1 cellular context compared by ENCODE assay signal in the genomic region with DNA sequence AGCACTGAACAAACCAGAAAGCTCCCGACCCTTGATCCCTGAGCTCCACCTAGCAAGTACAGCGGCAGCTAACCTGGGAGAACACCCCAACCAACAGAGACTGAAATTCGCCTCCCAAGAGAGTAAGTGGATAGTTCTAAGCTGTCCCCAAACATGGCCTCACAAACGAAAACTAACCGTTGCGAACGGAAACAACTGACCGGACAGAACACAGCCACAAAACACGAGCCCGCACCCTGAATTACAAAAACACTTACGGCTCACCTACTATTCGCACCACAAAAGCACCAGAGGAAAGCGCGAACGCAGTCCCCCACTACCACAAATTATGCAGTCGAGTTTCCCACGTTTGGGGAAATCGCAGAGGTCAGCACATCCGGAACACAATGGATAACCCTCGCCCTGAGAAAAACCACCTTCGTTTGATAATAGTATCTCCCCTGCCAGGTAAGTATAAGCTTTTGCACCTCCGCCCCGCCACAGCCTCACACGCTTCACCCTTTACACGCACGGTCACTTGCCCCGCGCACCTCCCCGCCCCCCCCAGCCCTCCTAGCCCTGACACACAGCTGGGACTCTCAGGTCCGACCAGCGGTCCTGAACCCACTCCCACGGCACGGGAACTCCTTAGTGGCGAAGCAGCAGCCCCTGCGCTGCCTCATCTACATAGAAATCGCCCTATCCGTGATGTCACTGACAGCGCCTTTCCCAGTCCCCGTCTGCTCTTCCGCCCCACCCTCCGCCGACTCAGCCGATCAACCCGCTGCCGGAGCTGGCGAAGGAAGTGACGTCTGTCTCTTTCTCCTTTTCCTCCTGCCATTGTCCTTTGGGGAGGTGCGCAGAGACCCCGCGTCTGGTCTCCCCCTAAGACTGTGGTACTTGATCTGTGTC.
A peak's percentile ranks its signal among the peaks of the same experiment; 100 is the strongest.
TF ChIP-seq lines count a peak whose summit lies in the region.
"Not testable (repeated sequence)": the region's sequence is repeated elsewhere in the genome, so short reads cannot be mapped to it uniquely, and the experiment has no call there.

No MANE protein-coding gene starts in this region.

TF ChIP-seq in K562, 482 proteins besides CTCF, POLR2A, EP300 and RAD21 (continued from another document and continues in another):
- TF ChIP-seq, protein P1, sequence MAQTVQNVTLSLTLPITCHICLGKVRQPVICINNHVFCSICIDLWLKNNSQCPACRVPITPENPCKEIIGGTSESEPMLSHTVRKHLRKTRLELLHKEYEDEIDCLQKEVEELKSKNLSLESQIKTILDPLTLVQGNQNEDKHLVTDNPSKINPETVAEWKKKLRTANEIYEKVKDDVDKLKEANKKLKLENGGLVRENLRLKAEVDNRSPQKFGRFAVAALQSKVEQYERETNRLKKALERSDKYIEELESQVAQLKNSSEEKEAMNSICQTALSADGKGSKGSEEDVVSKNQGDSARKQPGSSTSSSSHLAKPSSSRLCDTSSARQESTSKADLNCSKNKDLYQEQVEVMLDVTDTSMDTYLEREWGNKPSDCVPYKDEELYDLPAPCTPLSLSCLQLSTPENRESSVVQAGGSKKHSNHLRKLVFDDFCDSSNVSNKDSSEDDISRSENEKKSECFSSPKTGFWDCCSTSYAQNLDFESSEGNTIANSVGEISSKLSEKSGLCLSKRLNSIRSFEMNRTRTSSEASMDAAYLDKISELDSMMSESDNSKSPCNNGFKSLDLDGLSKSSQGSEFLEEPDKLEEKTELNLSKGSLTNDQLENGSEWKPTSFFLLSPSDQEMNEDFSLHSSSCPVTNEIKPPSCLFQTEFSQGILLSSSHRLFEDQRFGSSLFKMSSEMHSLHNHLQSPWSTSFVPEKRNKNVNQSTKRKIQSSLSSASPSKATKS (CRISPR knock-in tag; IDR thresholded peaks at IDR 0.05): peak; percentile 99
- peak; percentile 97 for TF ChIP-seq POLR2AphosphoS2 (IDR thresholded peaks at IDR 0.05; ENCODE audit: low read length)
- peak; percentile 48 for TF ChIP-seq HDAC3 (IDR thresholded peaks at IDR 0.05; ENCODE audit: borderline replicate concordance, partially characterized antibody)
- TF ChIP-seq, protein P2, sequence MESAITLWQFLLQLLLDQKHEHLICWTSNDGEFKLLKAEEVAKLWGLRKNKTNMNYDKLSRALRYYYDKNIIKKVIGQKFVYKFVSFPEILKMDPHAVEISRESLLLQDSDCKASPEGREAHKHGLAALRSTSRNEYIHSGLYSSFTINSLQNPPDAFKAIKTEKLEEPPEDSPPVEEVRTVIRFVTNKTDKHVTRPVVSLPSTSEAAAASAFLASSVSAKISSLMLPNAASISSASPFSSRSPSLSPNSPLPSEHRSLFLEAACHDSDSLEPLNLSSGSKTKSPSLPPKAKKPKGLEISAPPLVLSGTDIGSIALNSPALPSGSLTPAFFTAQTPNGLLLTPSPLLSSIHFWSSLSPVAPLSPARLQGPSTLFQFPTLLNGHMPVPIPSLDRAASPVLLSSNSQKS (CRISPR knock-in tag; IDR thresholded peaks at IDR 0.05): peak; percentile 99
- peak; percentile 98 for TF ChIP-seq ZNF780A (CRISPR knock-in tag; IDR thresholded peaks at IDR 0.05)
- TF ChIP-seq ZBTB7A (IDR thresholded peaks at IDR 0.05; ENCODE audit: borderline replicate concordance, control insufficient read depth, low read depth, low read length): 0 out of 2 replicates have a peak, but pooled peaks have one; percentile 46
- TF ChIP-seq ZBTB1 (CRISPR knock-in tag; IDR thresholded peaks at IDR 0.05; ENCODE audit: borderline replicate concordance, low read depth): peak; percentile 96
- TF ChIP-seq ZBTB17 (CRISPR knock-in tag; IDR thresholded peaks at IDR 0.05): peak; percentile 98
- TF ChIP-seq TCF7 (IDR thresholded peaks at IDR 0.05; ENCODE audit: borderline replicate concordance): peak; percentile 69; the same call in 1 of the 2 replicates
- TF ChIP-seq, protein P3, sequence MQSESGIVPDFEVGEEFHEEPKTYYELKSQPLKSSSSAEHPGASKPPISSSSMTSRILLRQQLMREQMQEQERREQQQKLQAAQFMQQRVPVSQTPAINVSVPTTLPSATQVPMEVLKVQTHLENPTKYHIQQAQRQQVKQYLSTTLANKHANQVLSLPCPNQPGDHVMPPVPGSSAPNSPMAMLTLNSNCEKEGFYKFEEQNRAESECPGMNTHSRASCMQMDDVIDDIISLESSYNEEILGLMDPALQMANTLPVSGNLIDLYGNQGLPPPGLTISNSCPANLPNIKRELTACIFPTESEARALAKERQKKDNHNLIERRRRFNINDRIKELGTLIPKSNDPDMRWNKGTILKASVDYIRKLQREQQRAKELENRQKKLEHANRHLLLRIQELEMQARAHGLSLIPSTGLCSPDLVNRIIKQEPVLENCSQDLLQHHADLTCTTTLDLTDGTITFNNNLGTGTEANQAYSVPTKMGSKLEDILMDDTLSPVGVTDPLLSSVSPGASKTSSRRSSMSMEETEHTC (IDR thresholded peaks at IDR 0.05): peak; percentile 76
- peak; percentile 68 to 79 for TF ChIP-seq FOXK2 (conservative IDR thresholded peaks at IDR 0.05 in 1 of 2, IDR thresholded peaks at IDR 0.05 in 1 of 2; ENCODE audit: low read depth in 2 of 2)
- peak; percentile 98 for TF ChIP-seq ZNF347 (CRISPR knock-in tag; IDR thresholded peaks at IDR 0.05; ENCODE audit: low read depth)
- TF ChIP-seq ZNF384 (IDR thresholded peaks at IDR 0.05; ENCODE audit: low read depth, low read length): peak; percentile 19; the same call in 1 of the 2 replicates
- TF ChIP-seq CXXC5 (CRISPR knock-in tag; IDR thresholded peaks at IDR 0.05): peak; percentile 69
- not testable (repeated sequence) for TF ChIP-seq ATF1 (CRISPR knock-in tag; IDR thresholded peaks at IDR 0.05)
- TF ChIP-seq ATF1 (tag; IDR thresholded peaks at IDR 0.05): peak; percentile 85
- peak; percentile 24; the same call in 1 of the 2 replicates for TF ChIP-seq PHF8 (IDR thresholded peaks at IDR 0.05; ENCODE audit: borderline replicate concordance, low read length)
- peak; percentile 62; the same call in 1 of the 2 replicates for TF ChIP-seq ILK (tag; IDR thresholded peaks at IDR 0.05; ENCODE audit: borderline replicate concordance, low read depth)
- TF ChIP-seq, protein P4, sequence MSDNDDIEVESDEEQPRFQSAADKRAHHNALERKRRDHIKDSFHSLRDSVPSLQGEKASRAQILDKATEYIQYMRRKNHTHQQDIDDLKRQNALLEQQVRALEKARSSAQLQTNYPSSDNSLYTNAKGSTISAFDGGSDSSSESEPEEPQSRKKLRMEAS (CRISPR knock-in tag; IDR thresholded peaks at IDR 0.05): peak; percentile 17; the same call in 1 of the 2 replicates
- TF ChIP-seq, protein P5, sequence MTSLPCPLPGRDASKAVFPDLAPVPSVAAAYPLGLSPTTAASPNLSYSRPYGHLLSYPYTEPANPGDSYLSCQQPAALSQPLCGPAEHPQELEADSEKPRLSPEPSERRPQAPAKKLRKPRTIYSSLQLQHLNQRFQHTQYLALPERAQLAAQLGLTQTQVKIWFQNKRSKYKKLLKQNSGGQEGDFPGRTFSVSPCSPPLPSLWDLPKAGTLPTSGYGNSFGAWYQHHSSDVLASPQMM (CRISPR knock-in tag; IDR thresholded peaks at IDR 0.05): peak; percentile 99
- TF ChIP-seq CHD2 (IDR thresholded peaks at IDR 0.05; ENCODE audit: low read depth, low read length): peak; percentile 72
- peak; percentile 50 for TF ChIP-seq SPI1 (IDR thresholded peaks at IDR 0.05; ENCODE audit: borderline replicate concordance, low read depth, low read length)
- TF ChIP-seq ZNF436 (CRISPR knock-in tag; IDR thresholded peaks at IDR 0.05): peak; percentile 99
- peak; percentile 100 for TF ChIP-seq RFX7 (CRISPR knock-in tag; IDR thresholded peaks at IDR 0.05)
- TF ChIP-seq KDM5B (IDR thresholded peaks at IDR 0.05; ENCODE audit: insufficient replicate concordance, low read depth, low read length): peak; percentile 94
- TF ChIP-seq MAFF (IDR thresholded peaks at IDR 0.05; ENCODE audit: low read length): peak; percentile 86
- 0 out of 2 replicates have a peak, but pooled peaks have one; percentile 87 for TF ChIP-seq TAF15 (IDR thresholded peaks at IDR 0.05; ENCODE audit: low read depth, low read length)
- peak; percentile 88 for TF ChIP-seq ZNF232 (CRISPR knock-in tag; IDR thresholded peaks at IDR 0.05)
- TF ChIP-seq, protein P6, sequence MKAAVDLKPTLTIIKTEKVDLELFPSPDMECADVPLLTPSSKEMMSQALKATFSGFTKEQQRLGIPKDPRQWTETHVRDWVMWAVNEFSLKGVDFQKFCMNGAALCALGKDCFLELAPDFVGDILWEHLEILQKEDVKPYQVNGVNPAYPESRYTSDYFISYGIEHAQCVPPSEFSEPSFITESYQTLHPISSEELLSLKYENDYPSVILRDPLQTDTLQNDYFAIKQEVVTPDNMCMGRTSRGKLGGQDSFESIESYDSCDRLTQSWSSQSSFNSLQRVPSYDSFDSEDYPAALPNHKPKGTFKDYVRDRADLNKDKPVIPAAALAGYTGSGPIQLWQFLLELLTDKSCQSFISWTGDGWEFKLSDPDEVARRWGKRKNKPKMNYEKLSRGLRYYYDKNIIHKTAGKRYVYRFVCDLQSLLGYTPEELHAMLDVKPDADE (conservative IDR thresholded peaks at IDR 0.05; ENCODE audit: control insufficient read depth, low read depth, low read length): peak; percentile 95
- TF ChIP-seq ZC3H8 (IDR thresholded peaks at IDR 0.05): peak; percentile 98
- TF ChIP-seq RBM22 (IDR thresholded peaks at IDR 0.05; ENCODE audit: low read depth, low read length, poor library complexity, severe bottlenecking): peak; percentile 70
- peak; percentile 91 for TF ChIP-seq ZNF324 (CRISPR knock-in tag; IDR thresholded peaks at IDR 0.05)
- TF ChIP-seq ELF1 (tag; IDR thresholded peaks at IDR 0.05): peak; percentile 57; the same call in 1 of the 2 replicates
- TF ChIP-seq, protein P7, sequence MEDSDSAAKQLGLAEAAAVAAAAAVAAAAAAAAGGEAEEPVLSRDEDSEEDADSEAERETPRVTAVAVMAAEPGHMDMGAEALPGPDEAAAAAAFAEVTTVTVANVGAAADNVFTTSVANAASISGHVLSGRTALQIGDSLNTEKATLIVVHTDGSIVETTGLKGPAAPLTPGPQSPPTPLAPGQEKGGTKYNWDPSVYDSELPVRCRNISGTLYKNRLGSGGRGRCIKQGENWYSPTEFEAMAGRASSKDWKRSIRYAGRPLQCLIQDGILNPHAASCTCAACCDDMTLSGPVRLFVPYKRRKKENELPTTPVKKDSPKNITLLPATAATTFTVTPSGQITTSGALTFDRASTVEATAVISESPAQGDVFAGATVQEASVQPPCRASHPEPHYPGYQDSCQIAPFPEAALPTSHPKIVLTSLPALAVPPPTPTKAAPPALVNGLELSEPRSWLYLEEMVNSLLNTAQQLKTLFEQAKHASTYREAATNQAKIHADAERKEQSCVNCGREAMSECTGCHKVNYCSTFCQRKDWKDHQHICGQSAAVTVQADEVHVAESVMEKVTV (CRISPR knock-in tag; IDR thresholded peaks at IDR 0.05): peak; percentile 100
- peak; percentile 88 for TF ChIP-seq CREM (IDR thresholded peaks at IDR 0.05; ENCODE audit: low read depth)
- TF ChIP-seq NEUROD1 (IDR thresholded peaks at IDR 0.05; ENCODE audit: borderline replicate concordance, low read depth, low read length, partially characterized antibody): peak; percentile 81
- TF ChIP-seq PRPF4 (IDR thresholded peaks at IDR 0.05; ENCODE audit: insufficient read depth, low read depth, low read length, poor library complexity, severe bottlenecking): peak; percentile 34
- TF ChIP-seq MXI1 (IDR thresholded peaks at IDR 0.05; ENCODE audit: low read depth, low read length): 0 out of 2 replicates have a peak, but pooled peaks have one; percentile 43
- TF ChIP-seq ZNF717 (CRISPR knock-in tag; IDR thresholded peaks at IDR 0.05): peak; percentile 100
- peak; percentile 98 for TF ChIP-seq POLR2H (tag; IDR thresholded peaks at IDR 0.05; ENCODE audit: low read depth)
- TF ChIP-seq, protein P8, sequence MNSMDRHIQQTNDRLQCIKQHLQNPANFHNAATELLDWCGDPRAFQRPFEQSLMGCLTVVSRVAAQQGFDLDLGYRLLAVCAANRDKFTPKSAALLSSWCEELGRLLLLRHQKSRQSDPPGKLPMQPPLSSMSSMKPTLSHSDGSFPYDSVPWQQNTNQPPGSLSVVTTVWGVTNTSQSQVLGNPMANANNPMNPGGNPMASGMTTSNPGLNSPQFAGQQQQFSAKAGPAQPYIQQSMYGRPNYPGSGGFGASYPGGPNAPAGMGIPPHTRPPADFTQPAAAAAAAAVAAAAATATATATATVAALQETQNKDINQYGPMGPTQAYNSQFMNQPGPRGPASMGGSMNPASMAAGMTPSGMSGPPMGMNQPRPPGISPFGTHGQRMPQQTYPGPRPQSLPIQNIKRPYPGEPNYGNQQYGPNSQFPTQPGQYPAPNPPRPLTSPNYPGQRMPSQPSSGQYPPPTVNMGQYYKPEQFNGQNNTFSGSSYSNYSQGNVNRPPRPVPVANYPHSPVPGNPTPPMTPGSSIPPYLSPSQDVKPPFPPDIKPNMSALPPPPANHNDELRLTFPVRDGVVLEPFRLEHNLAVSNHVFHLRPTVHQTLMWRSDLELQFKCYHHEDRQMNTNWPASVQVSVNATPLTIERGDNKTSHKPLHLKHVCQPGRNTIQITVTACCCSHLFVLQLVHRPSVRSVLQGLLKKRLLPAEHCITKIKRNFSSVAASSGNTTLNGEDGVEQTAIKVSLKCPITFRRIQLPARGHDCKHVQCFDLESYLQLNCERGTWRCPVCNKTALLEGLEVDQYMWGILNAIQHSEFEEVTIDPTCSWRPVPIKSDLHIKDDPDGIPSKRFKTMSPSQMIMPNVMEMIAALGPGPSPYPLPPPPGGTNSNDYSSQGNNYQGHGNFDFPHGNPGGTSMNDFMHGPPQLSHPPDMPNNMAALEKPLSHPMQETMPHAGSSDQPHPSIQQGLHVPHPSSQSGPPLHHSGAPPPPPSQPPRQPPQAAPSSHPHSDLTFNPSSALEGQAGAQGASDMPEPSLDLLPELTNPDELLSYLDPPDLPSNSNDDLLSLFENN (IDR thresholded peaks at IDR 0.05; ENCODE audit: low read depth in 2 of 2, low read length in 2 of 2): peak in 1 of 2 experiments; percentile 99; a peak in 3 of 4 replicates
- peak; percentile 98 for TF ChIP-seq RUNX1 (IDR thresholded peaks at IDR 0.05; ENCODE audit: low read depth)
- TF ChIP-seq, protein P9, sequence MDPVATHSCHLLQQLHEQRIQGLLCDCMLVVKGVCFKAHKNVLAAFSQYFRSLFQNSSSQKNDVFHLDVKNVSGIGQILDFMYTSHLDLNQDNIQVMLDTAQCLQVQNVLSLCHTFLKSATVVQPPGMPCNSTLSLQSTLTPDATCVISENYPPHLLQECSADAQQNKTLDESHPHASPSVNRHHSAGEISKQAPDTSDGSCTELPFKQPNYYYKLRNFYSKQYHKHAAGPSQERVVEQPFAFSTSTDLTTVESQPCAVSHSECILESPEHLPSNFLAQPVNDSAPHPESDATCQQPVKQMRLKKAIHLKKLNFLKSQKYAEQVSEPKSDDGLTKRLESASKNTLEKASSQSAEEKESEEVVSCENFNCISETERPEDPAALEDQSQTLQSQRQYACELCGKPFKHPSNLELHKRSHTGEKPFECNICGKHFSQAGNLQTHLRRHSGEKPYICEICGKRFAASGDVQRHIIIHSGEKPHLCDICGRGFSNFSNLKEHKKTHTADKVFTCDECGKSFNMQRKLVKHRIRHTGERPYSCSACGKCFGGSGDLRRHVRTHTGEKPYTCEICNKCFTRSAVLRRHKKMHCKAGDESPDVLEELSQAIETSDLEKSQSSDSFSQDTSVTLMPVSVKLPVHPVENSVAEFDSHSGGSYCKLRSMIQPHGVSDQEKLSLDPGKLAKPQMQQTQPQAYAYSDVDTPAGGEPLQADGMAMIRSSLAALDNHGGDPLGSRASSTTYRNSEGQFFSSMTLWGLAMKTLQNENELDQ (CRISPR knock-in tag; IDR thresholded peaks at IDR 0.05; ENCODE audit: borderline replicate concordance): 0 out of 2 replicates have a peak, but pooled peaks have one; percentile 85
